Comparison of ENCODE assay signal across 23 cellular contexts in the genomic region with DNA sequence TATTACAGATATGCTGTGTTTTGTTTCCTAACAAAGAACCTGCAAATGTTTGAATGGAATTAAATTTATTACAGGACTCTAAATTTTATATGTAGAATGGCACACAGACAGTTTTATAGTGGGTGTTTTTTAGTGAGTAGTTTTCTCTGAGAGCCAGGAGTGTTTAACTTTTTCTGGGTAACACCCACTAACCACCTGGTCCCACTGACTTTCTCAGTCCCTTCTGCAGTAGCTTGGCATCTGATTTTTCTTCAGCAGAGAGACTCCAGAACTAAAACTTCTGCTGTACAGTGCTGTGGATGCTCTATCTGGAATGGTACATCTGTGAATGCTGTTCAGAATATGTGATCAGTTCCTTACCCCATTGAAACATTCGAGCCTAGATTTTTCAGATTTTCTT. TPM values are rescaled to one million over a fixed set of nuclear protein-coding genes. Genes with fewer than 3 reads are reported as not detected.
DNase-seq lines count a peak whose midpoint lies in the region; ATAC-seq and FAIRE-seq lines count a peak whose summit lies in the region.
"Had no signal": no experiment of that assay in that cellular context is flagged by ENCODE, and none has a peak within 500 bp of the region (broad histone marks: within the 10 kb centered on the region; RNA-seq: fewer than 3 reads in every experiment).

No MANE protein-coding gene starts in this region.

- DNase-seq in activated T-cell treated with anti-CD3 and anti-CD28 coated beads, Interleukin-2, amount 50 U/mL, for 24 hours = no peak
- no peak for DNase-seq in activated T-cell treated with anti-CD3 and anti-CD28 coated beads, Interleukin-2, amount 50 U/mL, for 48 hours
- no peak for DNase-seq in HTR-8/SVneo (ENCODE audit: insufficient read length, low spot score)
- DNase-seq in activated naive CD8-positive, alpha-beta T cell treated with anti-CD3 and anti-CD28 coated beads for 36 hours = no peak
- no peak for DNase-seq in natural killer cell treated with Interleukin-12 subunit alpha and Interleukin-12 subunit beta and Interleukin-15 and Interleukin-18, amount 100 ng/mL, for 72 hours (ENCODE audit: low spot score)
- DNase-seq in NCI-H526 treated with DMSO at 0.1 percent for 48 hours (lab: John Stamatoyannopoulos, UW) = no peak
- DNase-seq in AG08396 (ENCODE audit: low spot score) = no peak
- DNase-seq: activated CD4-positive, alpha-beta T cell treated with anti-CD3 and anti-CD28 coated beads for 1 hour; activated naive CD8-positive, alpha-beta T cell treated with anti-CD3 and anti-CD28 coated beads, Interleukin-2, amount 10 ng/mL, durations not matched to agents 7 days and 5 days; Calu3; cerebellar nuclear complex; kidney glomerular epithelial cell; NCI-H1092; NCI-H187; NCI-H524 treated with DMSO at 0.1 percent for 48 hours; small intestine; stimulated activated CD4-positive, alpha-beta T cell treated with anti-CD3 and anti-CD28 coated beads, Interleukin-1b, Interleukin-23, amount 100 ng/mL, for 48 hours had no signal

- H3K4me3 Mint-ChIP-seq in activated T-cell treated with anti-CD3 and anti-CD28 coated beads, Interleukin-2, amount 50 U/mL, for 24 hours = no peak overlapping the region
- no peak overlapping the region for H3K4me3 Mint-ChIP-seq in activated naive CD8-positive, alpha-beta T cell treated with anti-CD3 and anti-CD28 coated beads for 36 hours
- peak overlapping the region; percentile 18 for H3K4me3 Mint-ChIP-seq in natural killer cell treated with Interleukin-12 subunit alpha and Interleukin-12 subunit beta and Interleukin-15 and Interleukin-18, amount 100 ng/mL, for 72 hours
- H3K4me3 Mint-ChIP-seq: activated naive CD8-positive, alpha-beta T cell treated with anti-CD3 and anti-CD28 coated beads, Interleukin-2, amount 10 ng/mL, durations not matched to agents 7 days and 5 days had no signal

- H3K27ac Mint-ChIP-seq in activated T-cell treated with anti-CD3 and anti-CD28 coated beads, Interleukin-2, amount 50 U/mL, for 24 hours = peak overlapping the region; percentile 69
- peak overlapping the region; percentile 66 for H3K27ac Mint-ChIP-seq in activated naive CD8-positive, alpha-beta T cell treated with anti-CD3 and anti-CD28 coated beads for 36 hours
- peak overlapping the region; percentile 19 to 54 for H3K27ac Mint-ChIP-seq in natural killer cell treated with Interleukin-12 subunit alpha and Interleukin-12 subunit beta and Interleukin-15 and Interleukin-18, amount 100 ng/mL, for 72 hours
- H3K27ac Mint-ChIP-seq: activated naive CD8-positive, alpha-beta T cell treated with anti-CD3 and anti-CD28 coated beads, Interleukin-2, amount 10 ng/mL, durations not matched to agents 7 days and 5 days had no signal

- no peak for ATAC-seq in natural killer cell treated with Interleukin-12 subunit alpha and Interleukin-12 subunit beta and Interleukin-15 and Interleukin-18, amount 100 ng/mL, for 72 hours
- no peak for ATAC-seq in GM19328 (IDR thresholded peaks at IDR 0.05; ENCODE audit: unreplicated experiment)
- ATAC-seq: A549 had no signal

- FAIRE-seq in HTR-8/SVneo (lab: Jason Lieb, UNC) = peak; percentile 4
- FAIRE-seq: A549, endothelial cell of umbilical vein, GM12891, RCC 7860, small intestine, TTC549 had no signal

- H3K36me3 Mint-ChIP-seq in activated T-cell treated with anti-CD3 and anti-CD28 coated beads, Interleukin-2, amount 50 U/mL, for 24 hours (ENCODE audit: low read depth) = peaks cover 80% of the 10 kb centered on the region
- H3K36me3 Mint-ChIP-seq in activated naive CD8-positive, alpha-beta T cell treated with anti-CD3 and anti-CD28 coated beads for 36 hours = peaks cover 60% of the 10 kb centered on the region
- H3K36me3 Mint-ChIP-seq in natural killer cell treated with Interleukin-12 subunit alpha and Interleukin-12 subunit beta and Interleukin-15 and Interleukin-18, amount 100 ng/mL, for 72 hours = peaks cover 5% of the 10 kb centered on the region

- peaks cover 91% of the 10 kb centered on the region for H3K4me1 Mint-ChIP-seq in activated T-cell treated with anti-CD3 and anti-CD28 coated beads, Interleukin-2, amount 50 U/mL, for 24 hours (ENCODE audit: low read depth)
- peaks cover 81% of the 10 kb centered on the region for H3K4me1 Mint-ChIP-seq in activated naive CD8-positive, alpha-beta T cell treated with anti-CD3 and anti-CD28 coated beads for 36 hours
- H3K4me1 Mint-ChIP-seq in natural killer cell treated with Interleukin-12 subunit alpha and Interleukin-12 subunit beta and Interleukin-15 and Interleukin-18, amount 100 ng/mL, for 72 hours (ENCODE audit: low read depth in 2 of 2) = peaks cover 70 to 82% of the 10 kb centered on the region in 2 donors

- no peaks in the 10 kb centered on the region for H3K9me3 Mint-ChIP-seq in activated T-cell treated with anti-CD3 and anti-CD28 coated beads, Interleukin-2, amount 50 U/mL, for 24 hours
- peaks cover 4% of the 10 kb centered on the region for H3K9me3 Mint-ChIP-seq in activated naive CD8-positive, alpha-beta T cell treated with anti-CD3 and anti-CD28 coated beads for 36 hours
- H3K9me3 Mint-ChIP-seq in natural killer cell treated with Interleukin-12 subunit alpha and Interleukin-12 subunit beta and Interleukin-15 and Interleukin-18, amount 100 ng/mL, for 72 hours = no peaks in the 10 kb centered on the region
- H3K9me3 Mint-ChIP-seq: activated naive CD8-positive, alpha-beta T cell treated with anti-CD3 and anti-CD28 coated beads, Interleukin-2, amount 10 ng/mL, durations not matched to agents 7 days and 5 days had no signal

- H3K27me3 Mint-ChIP-seq in activated T-cell treated with anti-CD3 and anti-CD28 coated beads, Interleukin-2, amount 50 U/mL, for 24 hours = no peaks in the 10 kb centered on the region
- no peaks in the 10 kb centered on the region for H3K27me3 Mint-ChIP-seq in activated naive CD8-positive, alpha-beta T cell treated with anti-CD3 and anti-CD28 coated beads for 36 hours
- H3K27me3 Mint-ChIP-seq in natural killer cell treated with Interleukin-12 subunit alpha and Interleukin-12 subunit beta and Interleukin-15 and Interleukin-18, amount 100 ng/mL, for 72 hours = no peaks in the 10 kb centered on the region
- H3K27me3 Mint-ChIP-seq: activated naive CD8-positive, alpha-beta T cell treated with anti-CD3 and anti-CD28 coated beads, Interleukin-2, amount 10 ng/mL, durations not matched to agents 7 days and 5 days had no signal

RNA-seq across cellular contexts. Expression of a gene that starts 6.3 kb away (rescaled TPM):
- 100 to 1,000 TPM; 247 TPM for total RNA-seq in activated naive CD8-positive, alpha-beta T cell treated with anti-CD3 and anti-CD28 coated beads for 36 hours
- 100 to 1,000 TPM; 189 to 283 TPM for total RNA-seq in natural killer cell treated with Interleukin-12 subunit alpha and Interleukin-12 subunit beta and Interleukin-15 and Interleukin-18, amount 100 ng/mL, for 72 hours

RNA-seq across cellular contexts. Expression of a gene that starts 18.0 kb away (rescaled TPM):
- total RNA-seq in activated naive CD8-positive, alpha-beta T cell treated with anti-CD3 and anti-CD28 coated beads for 36 hours = 10 to 100 TPM; 75.3 to 79.3 TPM
- 100 to 1,000 TPM in 1 of 2 donors, 10 to 100 TPM in 1; 58.2 to 113 TPM for total RNA-seq in natural killer cell treated with Interleukin-12 subunit alpha and Interleukin-12 subunit beta and Interleukin-15 and Interleukin-18, amount 100 ng/mL, for 72 hours
